Comparison of ENCODE assay signal across 18 cellular contexts in genomic region chr16:1958143-1958491, GRCh38. TPM values are rescaled to one million over a fixed set of nuclear protein-coding genes. Genes with fewer than 3 reads are reported as not detected.
"Had no signal": no experiment of that assay in that cellular context is flagged by ENCODE, and none has a peak within 500 bp of the region (broad histone marks: within the 10 kb centered on the region; RNA-seq: fewer than 3 reads in every experiment).

No MANE protein-coding gene starts in this region.

RNA-seq across cellular contexts. Expression of gene RPL3L, which starts 3.6 kb away (rescaled TPM):
- total RNA-seq: colonic mucosa, dermis microvascular lymphatic vessel endothelial cell, endodermal cell, esophagus squamous epithelium, glomerular endothelial cell, kidney epithelial cell, liver, lung, mononuclear cell, mucosa of gallbladder had no signal

RNA-seq across cellular contexts. Expression of gene RNF151, which starts 8.5 kb away (rescaled TPM):
- total RNA-seq: cerebellum, colonic mucosa, dermis microvascular lymphatic vessel endothelial cell, esophagus mucosa, esophagus squamous epithelium, gastrocnemius medialis, glomerular endothelial cell, heart right ventricle, kidney epithelial cell, left cardiac atrium, left ventricle myocardium inferior, liver, lung, mammary epithelial cell, mononuclear cell, mucosa of gallbladder had no signal
- polyA plus RNA-seq: heart right ventricle, keratinocyte, liver had no signal
